ENCODE assay signal across 8 cellular contexts in the genomic region with DNA sequence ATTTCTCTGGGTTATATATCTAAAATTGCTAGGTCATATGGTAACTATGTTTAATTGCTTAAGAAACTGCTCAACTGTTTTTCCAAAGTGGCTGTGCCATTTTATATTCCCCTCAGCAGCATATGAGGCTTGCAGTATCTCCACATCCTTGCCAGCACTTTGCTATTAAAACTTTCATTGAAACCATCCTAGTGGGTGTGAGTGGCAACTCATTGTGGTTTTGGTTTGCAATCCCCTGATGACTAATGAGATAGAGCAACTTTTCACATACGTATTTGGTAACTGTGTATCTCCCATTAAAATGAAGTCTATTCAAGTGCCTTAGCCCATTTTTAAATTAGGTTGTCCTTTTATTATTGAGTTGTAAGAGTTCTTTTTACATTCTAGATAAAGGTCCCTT. TPM values are rescaled to one million over a fixed set of nuclear protein-coding genes. Genes with fewer than 3 reads are reported as not detected.
DNase-seq lines count a peak whose midpoint lies in the region; ATAC-seq and TF ChIP-seq lines count a peak whose summit lies in the region.

No MANE protein-coding gene starts in this region.

- DNase-seq in CD4-positive, alpha-beta T cell, result peak in 1 of 10 experiments; percentile 5
- DNase-seq in activated CD4-positive, alpha-beta memory T cell treated with anti-CD3 and anti-CD28 coated beads, Interleukin-2, amount 10 ng/mL, durations not matched to agents 7 days and 5 days, result peak; percentile 25
- DNase-seq in mucosa of descending colon, result no peak
- DNase-seq in NCI-H1105 treated with DMSO at 0.1 percent for 48 hours (lab: John Stamatoyannopoulos, UW), result no peak
- DNase-seq in globus pallidus (ENCODE audit: low spot score), result no peak

- no peaks in the 10 kb centered on the region for H3K9me3 Mint-ChIP-seq in CD4-positive, alpha-beta T cell
- no peaks in the 10 kb centered on the region for H3K9me3 Mint-ChIP-seq in activated CD4-positive, alpha-beta memory T cell treated with anti-CD3 and anti-CD28 coated beads, Interleukin-2, amount 10 ng/mL, durations not matched to agents 7 days and 5 days

- H3K27me3 Mint-ChIP-seq in CD4-positive, alpha-beta T cell, result no peaks in the 10 kb centered on the region
- peaks cover 7% of the 10 kb centered on the region for H3K27me3 Mint-ChIP-seq in activated CD4-positive, alpha-beta memory T cell treated with anti-CD3 and anti-CD28 coated beads, Interleukin-2, amount 10 ng/mL, durations not matched to agents 7 days and 5 days

- no peak overlapping the region for H3K4me3 ChIP-seq in mucosa of descending colon

- CTCF ChIA-PET in CD4-positive, alpha-beta T cell (lab: Charles Lee), result no interaction called here
- CTCF ChIA-PET in activated CD4-positive, alpha-beta memory T cell treated with anti-CD3 and anti-CD28 coated beads, Interleukin-2, amount 10 ng/mL, durations not matched to agents 7 days and 5 days (lab: Charles Lee), result no interaction called here

- POLR2A ChIA-PET in CD4-positive, alpha-beta T cell (lab: Charles Lee), result interaction anchor here (0.6 to 1.1 kb wide), 2 partner anchors 81 to 381 kb away, joined by 3 read pairs; no protein-coding TSS in a partner anchor
- POLR2A ChIA-PET in activated CD4-positive, alpha-beta memory T cell treated with anti-CD3 and anti-CD28 coated beads, Interleukin-2, amount 10 ng/mL, durations not matched to agents 7 days and 5 days (lab: Charles Lee), result no interaction called here

- H3K9me3 ChIP-seq in CD4-positive, alpha-beta T cell (ENCODE audit: control insufficient read depth, low read length), result no peaks in the 10 kb centered on the region
- no peaks in the 10 kb centered on the region for H3K9me3 ChIP-seq in mucosa of descending colon

- H3K27ac ChIP-seq in CD4-positive, alpha-beta T cell (ENCODE audit: low read depth, low read length), result no peak overlapping the region

- H3K36me3 Mint-ChIP-seq in CD4-positive, alpha-beta T cell (ENCODE audit: low read depth), result peaks cover 52% of the 10 kb centered on the region
- peaks cover 23% of the 10 kb centered on the region for H3K36me3 Mint-ChIP-seq in activated CD4-positive, alpha-beta memory T cell treated with anti-CD3 and anti-CD28 coated beads, Interleukin-2, amount 10 ng/mL, durations not matched to agents 7 days and 5 days (ENCODE audit: low read depth)

- no peaks in the 10 kb centered on the region for H3K4me1 ChIP-seq in mucosa of descending colon (ENCODE audit: low read depth)

- no peak overlapping the region for H3K4me3 Mint-ChIP-seq in CD4-positive, alpha-beta T cell
- H3K4me3 Mint-ChIP-seq in activated CD4-positive, alpha-beta memory T cell treated with anti-CD3 and anti-CD28 coated beads, Interleukin-2, amount 10 ng/mL, durations not matched to agents 7 days and 5 days, result no peak overlapping the region

- peak; percentile 81 for ATAC-seq in CD4-positive, alpha-beta T cell (ENCODE audit: poor library complexity)
- ATAC-seq in GM19452 (IDR thresholded peaks at IDR 0.05; ENCODE audit: unreplicated experiment), result peak; percentile 84
- ATAC-seq in HG03520 (IDR thresholded peaks at IDR 0.05; ENCODE audit: unreplicated experiment), result peak; percentile 72
- peak; percentile 36 for ATAC-seq in mucosa of descending colon
- ATAC-seq in HG03139 (IDR thresholded peaks at IDR 0.05; ENCODE audit: unreplicated experiment), result no peak

- peak overlapping the region; percentile 58 for H3K27ac Mint-ChIP-seq in CD4-positive, alpha-beta T cell
- H3K27ac Mint-ChIP-seq in activated CD4-positive, alpha-beta memory T cell treated with anti-CD3 and anti-CD28 coated beads, Interleukin-2, amount 10 ng/mL, durations not matched to agents 7 days and 5 days, result no peak overlapping the region

- no peak for TF ChIP-seq CTCF in CD4-positive, alpha-beta T cell (IDR thresholded peaks at IDR 0.05)
- TF ChIP-seq CTCF in mucosa of descending colon (IDR thresholded peaks at IDR 0.05), result no peak

- no peaks in the 10 kb centered on the region for H3K27me3 ChIP-seq in CD4-positive, alpha-beta T cell (ENCODE audit: control insufficient read depth, insufficient read depth, low read length)

- intact Hi-C loops in CD4-positive, alpha-beta T cell (cut with DNase I, micrococcal nuclease), result no loop called here
- intact Hi-C loops in mucosa of descending colon (cut with DNase I, micrococcal nuclease), result no loop called here

- peaks cover 57% of the 10 kb centered on the region for H3K4me1 Mint-ChIP-seq in CD4-positive, alpha-beta T cell (ENCODE audit: low read depth)
- H3K4me1 Mint-ChIP-seq in activated CD4-positive, alpha-beta memory T cell treated with anti-CD3 and anti-CD28 coated beads, Interleukin-2, amount 10 ng/mL, durations not matched to agents 7 days and 5 days, result peaks cover 29% of the 10 kb centered on the region

- no peaks in the 10 kb centered on the region for H3K36me3 ChIP-seq in mucosa of descending colon (ENCODE audit: low read depth)

RNA-seq across cellular contexts. Expression of a gene that starts 17.3 kb away (rescaled TPM):
- total RNA-seq in CD4-positive, alpha-beta T cell, result 10 to 100 TPM; 46.2 to 49.8 TPM
- total RNA-seq in activated CD4-positive, alpha-beta memory T cell treated with anti-CD3 and anti-CD28 coated beads, Interleukin-2, amount 10 ng/mL, durations not matched to agents 7 days and 5 days, result 10 to 100 TPM; 41.8 to 45.8 TPM
- 10 to 100 TPM; 43.3 to 80.2 (median 48.8) TPM for total RNA-seq in mucosa of descending colon
